ENCODE assay signal across 10 cellular contexts in the genomic region with DNA sequence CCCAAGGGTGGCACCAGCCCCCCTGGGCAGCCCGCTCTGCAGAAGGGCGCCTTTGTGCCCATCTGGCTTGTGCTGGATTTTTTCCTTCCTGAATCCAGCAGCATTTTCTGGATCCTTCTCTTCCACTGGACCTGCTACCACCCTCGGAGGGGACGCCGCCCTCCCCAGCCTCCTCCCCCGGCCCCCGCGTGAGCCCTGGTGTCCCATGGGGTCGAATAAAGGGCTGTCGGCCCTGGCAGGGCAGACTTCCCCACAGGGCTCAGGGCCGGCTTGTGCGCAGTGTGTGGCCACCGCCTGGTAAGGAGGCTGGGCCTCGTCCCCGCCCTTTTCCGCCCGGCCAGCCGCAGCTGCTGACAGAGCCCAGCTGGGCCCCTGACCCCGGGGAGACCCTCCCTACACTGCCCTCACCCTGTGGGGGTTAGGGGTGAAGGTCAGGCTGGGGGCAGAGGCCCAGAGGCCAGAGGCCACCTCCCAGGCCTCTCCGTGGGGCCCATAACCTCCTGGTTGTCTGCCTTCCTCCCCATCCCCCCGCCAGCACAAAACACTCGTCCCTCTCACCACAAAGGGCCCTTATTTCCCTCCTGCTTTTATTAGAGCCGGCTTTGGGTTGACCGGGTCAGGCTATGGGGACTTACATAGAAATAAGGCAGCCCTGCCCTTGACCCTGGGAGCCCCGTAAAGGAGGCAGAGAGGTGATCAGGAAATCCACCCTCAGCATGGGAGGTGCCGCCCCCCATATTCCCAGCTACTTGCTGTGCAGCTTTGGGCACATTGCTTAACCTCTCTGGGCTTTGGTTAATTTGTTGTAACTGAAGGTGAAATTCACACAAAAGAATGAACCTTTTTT.
DNase-seq lines count a peak whose midpoint lies in the region; ATAC-seq, FAIRE-seq and TF ChIP-seq lines count a peak whose summit lies in the region.
"Had no signal": no experiment of that assay in that cellular context is flagged by ENCODE, and none has a peak within 500 bp of the region (broad histone marks: within the 10 kb centered on the region; RNA-seq: fewer than 3 reads in every experiment).

No MANE protein-coding gene starts in this region.

- ATAC-seq in upper lobe of right lung = peak; percentile 77
- no peak for ATAC-seq in HG02885 (IDR thresholded peaks at IDR 0.05; ENCODE audit: poor library complexity, unreplicated experiment)

- H3K27ac ChIP-seq in esophagus muscularis mucosa (replicated peaks in 1 of 4) = peak overlapping the region; percentile 23 to 47 (median 34)
- H3K27ac ChIP-seq in upper lobe of right lung = peak overlapping the region; percentile 32

- no peak for TF ChIP-seq EP300 in esophagus muscularis mucosa (IDR thresholded peaks at IDR 0.05)

- TF ChIP-seq POLR2A in esophagus muscularis mucosa (IDR thresholded peaks at IDR 0.05; ENCODE audit: low read depth) = no peak

- H3K4me3 ChIP-seq in esophagus muscularis mucosa = no peak overlapping the region
- H3K4me3 ChIP-seq in upper lobe of right lung = no peak overlapping the region

- peaks cover 6 to 52% (median 38%) of the 10 kb centered on the region in 4 donors for H3K4me1 ChIP-seq in esophagus muscularis mucosa
- H3K4me1 ChIP-seq in upper lobe of right lung = peaks cover 15% of the 10 kb centered on the region

- H3K36me3 ChIP-seq in esophagus muscularis mucosa (no peaks in the 10 kb centered on the region), upper lobe of right lung (no peaks in the 10 kb centered on the region)

- intact Hi-C loops in esophagus muscularis mucosa (cut with DNase I) (no loop called here), upper lobe of right lung (cut with DNase I) (no loop called here)

- in situ Hi-C loops in ACHN (cut with HindIII; ENCODE audit: low pct_ligation_motif_present, low pct_unique_long_range_greater_than_20kb, low sequenced_read_pairs) = no loop called here

- TF ChIP-seq CTCF in esophagus muscularis mucosa (IDR thresholded peaks at IDR 0.05) (no peak), upper lobe of right lung (IDR thresholded peaks at IDR 0.05) (no peak)

- H3K27me3 ChIP-seq in esophagus muscularis mucosa (no peaks in the 10 kb centered on the region), upper lobe of right lung (no peaks in the 10 kb centered on the region)

- WGBS in esophagus muscularis mucosa = 78% methylated on average over 21 of the region's 26 CpGs

- H3K9me3 ChIP-seq in esophagus muscularis mucosa (no peaks in the 10 kb centered on the region), upper lobe of right lung (no peaks in the 10 kb centered on the region)

- FAIRE-seq in RCC 7860 (lab: Jason Lieb, UNC) = no peak

- DNase-seq in SKM-1 treated with dmso at 0.1 percent for 144 hours (lab: John Stamatoyannopoulos, UW; ENCODE audit: unreplicated experiment) (peak; percentile 62), SKM-1 (lab: John Stamatoyannopoulos, UW; ENCODE audit: unreplicated experiment) (no peak), esophagus muscularis mucosa (ENCODE audit: extremely low spot score) (no peak), midbrain (lab: John Stamatoyannopoulos, UW) (peak; percentile 84), upper lobe of right lung (peak; percentile 78), ACHN (no peak), RCC 7860 (ENCODE audit: low spot score) (no peak)
- DNase-seq: 8988T, H9 had no signal

Comparison
In these comparisons a context has a peak if more than half of its experiments do, and no peak if none do; other contexts are left out.
1. DNase-seq: peak in SKM-1 treated with dmso at 0.1 percent for 144 hours (single experiment), midbrain (single experiment) and upper lobe of right lung (single experiment); none in SKM-1 (single experiment), esophagus muscularis mucosa (single experiment), ACHN (single experiment) and RCC 7860 (single experiment).